ENCODE assay signal across 28 cellular contexts in genomic region chr15:91950054-91950453, GRCh38.
DNase-seq lines count a peak whose midpoint lies in the region; ATAC-seq and TF ChIP-seq lines count a peak whose summit lies in the region.
"Had no signal": no experiment of that assay in that cellular context is flagged by ENCODE, and none has a peak within 500 bp of the region (broad histone marks: within the 10 kb centered on the region; RNA-seq: fewer than 3 reads in every experiment).

No MANE protein-coding gene starts in this region.

- H3K4me2 ChIP-seq in osteoblast (ENCODE audit: insufficient read depth, low read length) = no peak overlapping the region

- H2AFZ ChIP-seq in osteoblast (ENCODE audit: low read length) = no peak overlapping the region

- peaks cover 50% of the 10 kb centered on the region for H3K4me1 Mint-ChIP-seq in activated CD4-positive, alpha-beta T cell treated with anti-CD3 and anti-CD28 coated beads, Interleukin-2, amount 10 ng/mL, durations not matched to agents 7 days and 5 days
- peaks cover 57% of the 10 kb centered on the region for H3K4me1 Mint-ChIP-seq in WTC11

- 43% methylated on average over 1 of the region's 4 CpGs for WGBS in right lobe of liver (ENCODE audit: insufficient coverage, low coverage, low lambda C conversion rate, missing lambda C conversion rate)

- TF ChIP-seq POLR2A in vagina (IDR thresholded peaks at IDR 0.05) (no peak), right lobe of liver (IDR thresholded peaks at IDR 0.05) (no peak)

- peak overlapping the region; percentile 75 for H3K27ac Mint-ChIP-seq in activated CD4-positive, alpha-beta T cell treated with anti-CD3 and anti-CD28 coated beads, Interleukin-2, amount 10 ng/mL, durations not matched to agents 7 days and 5 days
- peak overlapping the region; percentile 36 for H3K27ac Mint-ChIP-seq in WTC11
- H3K27ac Mint-ChIP-seq: activated CD4-positive, alpha-beta memory T cell treated with anti-CD3 and anti-CD28 coated beads, Interleukin-2, amount 10 ng/mL, durations not matched to agents 7 days and 5 days; activated naive CD8-positive, alpha-beta T cell treated with anti-CD3 and anti-CD28 coated beads, Interleukin-2, amount 10 ng/mL, durations not matched to agents 7 days and 5 days; IgD-negative memory B cell had no signal

- no peaks in the 10 kb centered on the region for H3K27me3 ChIP-seq in foreskin keratinocyte
- no peaks in the 10 kb centered on the region for H3K27me3 ChIP-seq in vagina
- no peaks in the 10 kb centered on the region for H3K27me3 ChIP-seq in right lobe of liver
- H3K27me3 ChIP-seq in osteoblast (ENCODE audit: insufficient read depth, low read length) = no peaks in the 10 kb centered on the region
- H3K27me3 ChIP-seq: ascending aorta, Peyer's patch, SJCRH30, upper lobe of left lung had no signal

- intact Hi-C loops in vagina (cut with DNase I) (no loop called here), right lobe of liver (cut with DNase I) (no loop called here)

- ATAC-seq in WTC11 (peak; percentile 34), foreskin keratinocyte (no peak), right lobe of liver (no peak)

- DNase-seq in activated CD4-positive, alpha-beta T cell treated with anti-CD3 and anti-CD28 coated beads, Interleukin-2, amount 10 ng/mL, durations not matched to agents 7 days and 5 days = no peak
- DNase-seq in activated CD4-positive, alpha-beta T cell treated with anti-CD3 and anti-CD28 coated beads for 48 hours = no peak
- DNase-seq in WTC11 (ENCODE audit: low spot score) (no peak), foreskin keratinocyte (no peak), vagina (ENCODE audit: extremely low spot score in 2 of 2) (no peak), right lobe of liver (no peak), C1 segment of cervical spinal cord (lab: John Stamatoyannopoulos, UW) (no peak), osteoblast (ENCODE audit: insufficient read length, low spot score, missing footprints) (no peak)
- DNase-seq: activated CD4-positive, alpha-beta memory T cell treated with anti-CD3 and anti-CD28 coated beads, Interleukin-2, amount 10 ng/mL, durations not matched to agents 7 days and 5 days; activated CD4-positive, CD25-positive, alpha-beta regulatory T cell; activated CD8-positive, alpha-beta memory T cell treated with anti-CD3 and anti-CD28 coated beads, Interleukin-2, amount 50 U/mL, for 48 hours; activated naive CD8-positive, alpha-beta T cell treated with anti-CD3 and anti-CD28 coated beads, Interleukin-2, amount 10 ng/mL, durations not matched to agents 7 days and 5 days; caudate nucleus; CD8-positive, alpha-beta memory T cell; kidney; natural killer cell; NCI-H1105; NCI-H2029 treated with DMSO at 0.1 percent for 48 hours; NCI-H226; NCI-H69; Peyer's patch; SJCRH30; spleen; stimulated activated CD4-positive, alpha-beta T cell treated with anti-CD3 and anti-CD28 coated beads, Interleukin-2, amount 100 ng/mL, for 48 hours; upper lobe of left lung had no signal

- TF ChIP-seq CTCF in WTC11 (IDR thresholded peaks at IDR 0.05) (no peak), foreskin keratinocyte (conservative IDR thresholded peaks at IDR 0.05) (no peak), vagina (IDR thresholded peaks at IDR 0.05) (no peak), right lobe of liver (IDR thresholded peaks at IDR 0.05) (no peak), osteoblast (IDR thresholded peaks at IDR 0.05; ENCODE audit: extremely low read depth, low read depth, low read length) (no peak)

- POLR2A ChIA-PET in activated CD4-positive, alpha-beta T cell treated with anti-CD3 and anti-CD28 coated beads, Interleukin-2, amount 10 ng/mL, durations not matched to agents 7 days and 5 days (lab: Charles Lee) = no interaction called here
- POLR2A ChIA-PET in WTC11 (lab: Charles Lee) = no interaction called here

- H3K36me3 Mint-ChIP-seq in activated CD4-positive, alpha-beta T cell treated with anti-CD3 and anti-CD28 coated beads, Interleukin-2, amount 10 ng/mL, durations not matched to agents 7 days and 5 days (ENCODE audit: low read depth) = peaks cover 1% of the 10 kb centered on the region
- H3K36me3 Mint-ChIP-seq in WTC11 = 0 out of 2 replicates have a peak, but pooled peaks cover 4% of the 10 kb centered on the region
- H3K36me3 Mint-ChIP-seq: activated naive CD8-positive, alpha-beta T cell treated with anti-CD3 and anti-CD28 coated beads, Interleukin-2, amount 10 ng/mL, durations not matched to agents 7 days and 5 days; IgD-negative memory B cell; natural killer cell had no signal

- no peak overlapping the region for H3K4me3 ChIP-seq in vagina
- H3K4me3 ChIP-seq in right lobe of liver = no peak overlapping the region
- no peak overlapping the region for H3K4me3 ChIP-seq in osteoblast (ENCODE audit: insufficient read depth, low read length)
- H3K4me3 ChIP-seq: ascending aorta, Peyer's patch, SJCRH30, spleen, upper lobe of left lung had no signal

- no peak overlapping the region for H3K4me3 Mint-ChIP-seq in activated CD4-positive, alpha-beta T cell treated with anti-CD3 and anti-CD28 coated beads, Interleukin-2, amount 10 ng/mL, durations not matched to agents 7 days and 5 days
- H3K4me3 Mint-ChIP-seq in WTC11 = no peak overlapping the region
- H3K4me3 Mint-ChIP-seq: activated CD4-positive, alpha-beta memory T cell treated with anti-CD3 and anti-CD28 coated beads, Interleukin-2, amount 10 ng/mL, durations not matched to agents 7 days and 5 days; activated naive CD8-positive, alpha-beta T cell treated with anti-CD3 and anti-CD28 coated beads, Interleukin-2, amount 10 ng/mL, durations not matched to agents 7 days and 5 days; IgD-negative memory B cell; natural killer cell had no signal

- no peaks in the 10 kb centered on the region for H3K9me3 Mint-ChIP-seq in activated CD4-positive, alpha-beta T cell treated with anti-CD3 and anti-CD28 coated beads, Interleukin-2, amount 10 ng/mL, durations not matched to agents 7 days and 5 days
- H3K9me3 Mint-ChIP-seq in WTC11 = peaks cover 5% of the 10 kb centered on the region
- H3K9me3 Mint-ChIP-seq: activated CD4-positive, alpha-beta memory T cell treated with anti-CD3 and anti-CD28 coated beads, Interleukin-2, amount 10 ng/mL, durations not matched to agents 7 days and 5 days; activated naive CD8-positive, alpha-beta T cell treated with anti-CD3 and anti-CD28 coated beads, Interleukin-2, amount 10 ng/mL, durations not matched to agents 7 days and 5 days; CD8-positive, alpha-beta memory T cell; natural killer cell had no signal

- CTCF ChIA-PET in activated CD4-positive, alpha-beta T cell treated with anti-CD3 and anti-CD28 coated beads, Interleukin-2, amount 10 ng/mL, durations not matched to agents 7 days and 5 days (lab: Charles Lee) = no interaction called here
- CTCF ChIA-PET in WTC11 (lab: Charles Lee) = interaction anchor here (0.8 kb wide), 1 partner anchor 18 kb away, joined by 3 read pairs; no protein-coding TSS in a partner anchor

- peaks cover 11% of the 10 kb centered on the region for H4K20me1 ChIP-seq in osteoblast (ENCODE audit: insufficient read depth, low read length)

- no peaks in the 10 kb centered on the region for H3K27me3 Mint-ChIP-seq in activated CD4-positive, alpha-beta T cell treated with anti-CD3 and anti-CD28 coated beads, Interleukin-2, amount 10 ng/mL, durations not matched to agents 7 days and 5 days
- H3K27me3 Mint-ChIP-seq in WTC11 (ENCODE audit: low read depth) = no peaks in the 10 kb centered on the region
- H3K27me3 Mint-ChIP-seq: activated CD4-positive, alpha-beta memory T cell treated with anti-CD3 and anti-CD28 coated beads, Interleukin-2, amount 10 ng/mL, durations not matched to agents 7 days and 5 days; CD8-positive, alpha-beta memory T cell had no signal

- H3K4me1 ChIP-seq in foreskin keratinocyte = peaks cover 44% of the 10 kb centered on the region
- H3K4me1 ChIP-seq in vagina = peaks cover 87% of the 10 kb centered on the region
- H3K4me1 ChIP-seq in right lobe of liver = peaks cover 0 to 18% (median 0%) of the 10 kb centered on the region in 4 donors
- H3K4me1 ChIP-seq in osteoblast (ENCODE audit: insufficient read depth, low read length) = no peaks in the 10 kb centered on the region
- H3K4me1 ChIP-seq: SJCRH30 had no signal

- peaks cover 18% of the 10 kb centered on the region for H3K79me2 ChIP-seq in osteoblast (ENCODE audit: insufficient read depth, low read length)

- H3K36me3 ChIP-seq in vagina = no peaks in the 10 kb centered on the region
- H3K36me3 ChIP-seq in right lobe of liver = no peaks in the 10 kb centered on the region
- no peaks in the 10 kb centered on the region for H3K36me3 ChIP-seq in osteoblast (ENCODE audit: insufficient read depth, low read length)
- H3K36me3 ChIP-seq: ascending aorta, Peyer's patch, SJCRH30, spleen, upper lobe of left lung had no signal

- peak overlapping the region; percentile 96 for H3K27ac ChIP-seq in foreskin keratinocyte
- H3K27ac ChIP-seq in vagina = peak overlapping the region; percentile 5
- no peak overlapping the region for H3K27ac ChIP-seq in right lobe of liver
- H3K27ac ChIP-seq in osteoblast (ENCODE audit: low read depth, low read length) = no peak overlapping the region
- H3K27ac ChIP-seq: 22Rv1, Peyer's patch, SJCRH30 had no signal

- H3K9me3 ChIP-seq in vagina = no peaks in the 10 kb centered on the region
- H3K9me3 ChIP-seq in right lobe of liver = no peaks in the 10 kb centered on the region
- no peaks in the 10 kb centered on the region for H3K9me3 ChIP-seq in osteoblast (ENCODE audit: low read depth, low read length)
- H3K9me3 ChIP-seq: ascending aorta, Peyer's patch, SJCRH30, spleen, upper lobe of left lung had no signal

TF ChIP-seq in WTC11, 78 proteins besides CTCF, POLR2A, EP300 and RAD21 (continues in another document):
- TF ChIP-seq IRF1 (CRISPR knock-in tag; IDR thresholded peaks at IDR 0.05) (no peak), ZNF232 (CRISPR knock-in tag; IDR thresholded peaks at IDR 0.05) (no peak), ZNF263 (CRISPR knock-in tag; IDR thresholded peaks at IDR 0.05; ENCODE audit: low read depth) (no peak), SMAD3 (CRISPR knock-in tag; IDR thresholded peaks at IDR 0.05; ENCODE audit: borderline replicate concordance) (no peak), GABPB1 (CRISPR knock-in tag; IDR thresholded peaks at IDR 0.05) (no peak), NR1H2 (CRISPR knock-in tag; IDR thresholded peaks at IDR 0.05) (no peak), ZNF396 (CRISPR knock-in tag; IDR thresholded peaks at IDR 0.05; ENCODE audit: borderline replicate concordance) (no peak)

Comparison
In these comparisons a context has a peak if more than half of its experiments do, and no peak if none do; other contexts are left out.
1. H3K27ac ChIP-seq: peak in foreskin keratinocyte (single experiment) and vagina (single experiment); none in right lobe of liver (0 of 3) and osteoblast (single experiment).